Comparison of ENCODE assay signal across 10 cellular contexts in genomic region chr16:84034516-84034915, GRCh38. TPM values are rescaled to one million over a fixed set of nuclear protein-coding genes. Genes with fewer than 3 reads are reported as not detected.
"Had no signal": no experiment of that assay in that cellular context is flagged by ENCODE, and none has a peak within 500 bp of the region (broad histone marks: within the 10 kb centered on the region; RNA-seq: fewer than 3 reads in every experiment).

No MANE protein-coding gene starts in this region.

- H2AFZ ChIP-seq: GM23248 had no signal

- H3K4me3 ChIP-seq: GM23248, K562 had no signal

- DNase-seq: GM23248, GOT3, H9, HCEC 1CT, IMR-90, KG1 had no signal

- ATAC-seq: K562 had no signal

- FAIRE-seq: K562 had no signal

- H3K27ac ChIP-seq: GM23248, HL-60 had no signal

- H3K9ac ChIP-seq: GM23248 had no signal

- H3K4me3 Mint-ChIP-seq: H9 had no signal

RNA-seq across cellular contexts. Expression of gene SLC38A8, which starts 8.1 kb away (rescaled TPM):
- total RNA-seq: GM23248, H4, HT1080, IMR-90, K562 had no signal
- polyA plus RNA-seq: GM23248, IMR-90 had no signal
